9 cellular contexts compared by ENCODE assay signal in genomic region chr11:210122-210802, GRCh38. TPM values are rescaled to one million over a fixed set of nuclear protein-coding genes. Genes with fewer than 3 reads are reported as not detected.
DNase-seq lines count a peak whose midpoint lies in the region; ATAC-seq and TF ChIP-seq lines count a peak whose summit lies in the region.
"Had no signal": no experiment of that assay in that cellular context is flagged by ENCODE, and none has a peak within 500 bp of the region (broad histone marks: within the 10 kb centered on the region; RNA-seq: fewer than 3 reads in every experiment).

No MANE protein-coding gene starts in this region.

- no peaks in the 10 kb centered on the region for H3K4me1 ChIP-seq in foreskin keratinocyte

- DNase-seq in T-helper 1 cell = no peak
- DNase-seq in WTC11 (ENCODE audit: low spot score) = no peak
- peak; percentile 59 to 83 for DNase-seq in foreskin keratinocyte
- no peak for DNase-seq in stimulated activated naive CD8-positive, alpha-beta T cell treated with anti-CD3 and anti-CD28 coated beads, Interleukin-15, amount 100 ng/mL, for 72 hours
- no peak for DNase-seq in nucleus accumbens (lab: John Stamatoyannopoulos, UW)
- DNase-seq in medulla oblongata (ENCODE audit: extremely low spot score) = no peak
- DNase-seq: effector CD4-positive, alpha-beta T cell had no signal

- no peak overlapping the region for H3K27ac ChIP-seq in foreskin keratinocyte

- peaks cover 27% of the 10 kb centered on the region for H3K4me1 Mint-ChIP-seq in T-helper 1 cell treated with Interleukin-12 subunit alpha and Interleukin-12 subunit beta and Interleukin-4 antibody, amounts not matched to agents 30 μg/mL and 1 μg/mL, for 36 hours (ENCODE audit: low read depth)
- peaks cover 8% of the 10 kb centered on the region; the same call in 1 of the 2 replicates for H3K4me1 Mint-ChIP-seq in WTC11
- H3K4me1 Mint-ChIP-seq in stimulated activated naive CD8-positive, alpha-beta T cell treated with anti-CD3 and anti-CD28 coated beads, Interleukin-15, amount 100 ng/mL, for 72 hours = peaks cover 51% of the 10 kb centered on the region

- H3K36me3 Mint-ChIP-seq in T-helper 1 cell treated with Interleukin-12 subunit alpha and Interleukin-12 subunit beta and Interleukin-4 antibody, amounts not matched to agents 30 μg/mL and 1 μg/mL, for 36 hours (ENCODE audit: low read depth) = peaks cover 29% of the 10 kb centered on the region
- peaks cover 38% of the 10 kb centered on the region for H3K36me3 Mint-ChIP-seq in WTC11

- no peaks in the 10 kb centered on the region for H3K9me3 Mint-ChIP-seq in T-helper 1 cell treated with Interleukin-12 subunit alpha and Interleukin-12 subunit beta and Interleukin-4 antibody, amounts not matched to agents 30 μg/mL and 1 μg/mL, for 36 hours
- no peaks in the 10 kb centered on the region for H3K9me3 Mint-ChIP-seq in WTC11
- H3K9me3 Mint-ChIP-seq in stimulated activated naive CD8-positive, alpha-beta T cell treated with anti-CD3 and anti-CD28 coated beads, Interleukin-15, amount 100 ng/mL, for 72 hours = no peaks in the 10 kb centered on the region

- no peak overlapping the region for H3K27ac Mint-ChIP-seq in T-helper 1 cell treated with Interleukin-12 subunit alpha and Interleukin-12 subunit beta and Interleukin-4 antibody, amounts not matched to agents 30 μg/mL and 1 μg/mL, for 36 hours
- H3K27ac Mint-ChIP-seq in WTC11 = no peak overlapping the region
- peak overlapping the region; percentile 52 to 71 for H3K27ac Mint-ChIP-seq in stimulated activated naive CD8-positive, alpha-beta T cell treated with anti-CD3 and anti-CD28 coated beads, Interleukin-15, amount 100 ng/mL, for 72 hours

- H3K27me3 ChIP-seq in foreskin keratinocyte = no peaks in the 10 kb centered on the region

- ATAC-seq in WTC11 (no peak), foreskin keratinocyte (peak; percentile 33), GM18907 (IDR thresholded peaks at IDR 0.05; ENCODE audit: unreplicated experiment) (no peak)
- no peak for ATAC-seq in stimulated activated naive CD8-positive, alpha-beta T cell treated with anti-CD3 and anti-CD28 coated beads, Interleukin-15, amount 100 ng/mL, for 72 hours

- TF ChIP-seq CTCF in WTC11 (IDR thresholded peaks at IDR 0.05) = no peak
- TF ChIP-seq CTCF in foreskin keratinocyte (conservative IDR thresholded peaks at IDR 0.05) = no peak

- CTCF ChIA-PET in WTC11 (lab: Charles Lee) = interaction anchor here (1.3 kb wide), 1 partner anchor 40 kb away, joined by 8 read pairs; no protein-coding TSS in a partner anchor

- POLR2A ChIA-PET in WTC11 (lab: Charles Lee) = interaction anchor here (0.5 kb wide), 1 partner anchor 34 kb away, joined by 3 read pairs; no protein-coding TSS in a partner anchor

- peak overlapping the region; percentile 91 for H3K4me3 Mint-ChIP-seq in T-helper 1 cell treated with Interleukin-12 subunit alpha and Interleukin-12 subunit beta and Interleukin-4 antibody, amounts not matched to agents 30 μg/mL and 1 μg/mL, for 36 hours
- peak overlapping the region; percentile 97; the same call in 1 of the 2 replicates for H3K4me3 Mint-ChIP-seq in WTC11
- H3K4me3 Mint-ChIP-seq in stimulated activated naive CD8-positive, alpha-beta T cell treated with anti-CD3 and anti-CD28 coated beads, Interleukin-15, amount 100 ng/mL, for 72 hours = peak overlapping the region; percentile 91 to 94

- H3K27me3 Mint-ChIP-seq in T-helper 1 cell treated with Interleukin-12 subunit alpha and Interleukin-12 subunit beta and Interleukin-4 antibody, amounts not matched to agents 30 μg/mL and 1 μg/mL, for 36 hours (ENCODE audit: low read depth) = no peaks in the 10 kb centered on the region
- H3K27me3 Mint-ChIP-seq in WTC11 (ENCODE audit: low read depth) = no peaks in the 10 kb centered on the region
- no peaks in the 10 kb centered on the region for H3K27me3 Mint-ChIP-seq in stimulated activated naive CD8-positive, alpha-beta T cell treated with anti-CD3 and anti-CD28 coated beads, Interleukin-15, amount 100 ng/mL, for 72 hours

TF ChIP-seq in WTC11, 78 proteins besides CTCF, POLR2A, EP300 and RAD21:
- TF ChIP-seq MAX (CRISPR knock-in tag; IDR thresholded peaks at IDR 0.05) (no peak), JUN (CRISPR knock-in tag; IDR thresholded peaks at IDR 0.05) (no peak), ZNF219 (CRISPR knock-in tag; IDR thresholded peaks at IDR 0.05; ENCODE audit: borderline replicate concordance) (no peak), ZNF425 (CRISPR knock-in tag; conservative IDR thresholded peaks at IDR 0.05) (no peak), ZNF416 (CRISPR knock-in tag; IDR thresholded peaks at IDR 0.05) (no peak)

RNA-seq across cellular contexts. Expression of gene RIC8A, which starts 2.8 kb away (rescaled TPM):
- total RNA-seq in WTC11 (2021) (67.8 to 69.5 TPM (median 68.3 TPM) in 3 replicates), foreskin keratinocyte (143 and 159 TPM in 2 replicates)
- polyA plus RNA-seq in foreskin keratinocyte = 113 and 121 TPM in 2 replicates

RNA-seq across cellular contexts. Expression of gene BET1L, which starts 3.1 kb away (rescaled TPM):
- total RNA-seq in WTC11 (2021) = 45.1 to 51.4 TPM (median 47.0 TPM) in 3 replicates
- 16.9 and 20.8 TPM in 2 replicates for total RNA-seq in foreskin keratinocyte
- polyA plus RNA-seq in foreskin keratinocyte = 23.1 and 25.0 TPM in 2 replicates

RNA-seq across cellular contexts. Expression of gene SCGB1C1, which starts 17.4 kb away (rescaled TPM):
- total RNA-seq in WTC11 (2021) (not detected in 3 replicates), foreskin keratinocyte (not detected in 2 replicates)
- polyA plus RNA-seq in foreskin keratinocyte = not detected in 2 replicates

RNA-seq across cellular contexts. Expression of gene SIRT3, which starts 25.9 kb away (rescaled TPM):
- total RNA-seq in WTC11 (2021) (19.2 to 21.0 TPM (median 20.5 TPM) in 3 replicates), foreskin keratinocyte (8.0 and 8.1 TPM in 2 replicates)
- polyA plus RNA-seq in foreskin keratinocyte = 9.5 and 11.4 TPM in 2 replicates

RNA-seq across cellular contexts. Expression of gene PSMD13, which starts 26.5 kb away (rescaled TPM):
- total RNA-seq in WTC11 (2021) = 144 to 148 TPM (median 147 TPM) in 3 replicates
- total RNA-seq in foreskin keratinocyte = 163 and 185 TPM in 2 replicates
- 182 and 190 TPM in 2 replicates for polyA plus RNA-seq in foreskin keratinocyte

Comparison
In these comparisons a context has a peak if more than half of its experiments do, and no peak if none do; other contexts are left out.
1. H3K27ac Mint-ChIP-seq: peak in stimulated activated naive CD8-positive, alpha-beta T cell treated with anti-CD3 and anti-CD28 coated beads, Interleukin-15, amount 100 ng/mL, for 72 hours (2 of 2); none in T-helper 1 cell treated with Interleukin-12 subunit alpha and Interleukin-12 subunit beta and Interleukin-4 antibody, amounts not matched to agents 30 μg/mL and 1 μg/mL, for 36 hours (single experiment) and WTC11 (single experiment).
2. DNase-seq: peak in foreskin keratinocyte (2 of 2); none in T-helper 1 cell (0 of 5), WTC11 (single experiment), stimulated activated naive CD8-positive, alpha-beta T cell treated with anti-CD3 and anti-CD28 coated beads, Interleukin-15, amount 100 ng/mL, for 72 hours (0 of 2), nucleus accumbens (0 of 56) and medulla oblongata (single experiment).
3. Peak in every context shown above with its lines, with median percentiles within 50 percentile points of each other: H3K4me3 Mint-ChIP-seq.